ENCODE assay signal across 30 cellular contexts in genomic region chr9:33222031-33222430, GRCh38. TPM values are rescaled to one million over a fixed set of nuclear protein-coding genes. Genes with fewer than 3 reads are reported as not detected.
A peak's percentile ranks its signal among the peaks of the same experiment; 100 is the strongest.
DNase-seq lines count a peak whose midpoint lies in the region; ATAC-seq and TF ChIP-seq lines count a peak whose summit lies in the region.
"Had no signal": no experiment of that assay in that cellular context is flagged by ENCODE, and none has a peak within 500 bp of the region (broad histone marks: within the 10 kb centered on the region; RNA-seq: fewer than 3 reads in every experiment).

No MANE protein-coding gene starts in this region.

- H3K27ac ChIP-seq in MM.1S (ENCODE audit: low read length) (peak overlapping the region; percentile 94), OCI-LY7 (ENCODE audit: low read depth, low read length, poor library complexity, severe bottlenecking) (peak overlapping the region; percentile 69), PC-9 (no peak overlapping the region)
- H3K27ac ChIP-seq: esophagus muscularis mucosa, parathyroid adenoma, right atrium auricular region had no signal

- H3K79me2 ChIP-seq in MM.1S (ENCODE audit: low read length) (no peaks in the 10 kb centered on the region), OCI-LY7 (ENCODE audit: insufficient read depth, low read depth, low read length) (no peaks in the 10 kb centered on the region), PC-9 (ENCODE audit: low read depth) (no peaks in the 10 kb centered on the region)
- H3K79me2 ChIP-seq: parathyroid adenoma had no signal

- H2AFZ ChIP-seq in MM.1S (ENCODE audit: low read length) (peak overlapping the region; percentile 70; the same call in 1 of the 2 replicates), OCI-LY7 (ENCODE audit: low read length) (peak overlapping the region; percentile 80; the same call in 1 of the 2 replicates), PC-9 (no peak overlapping the region)
- H2AFZ ChIP-seq: parathyroid adenoma had no signal

- H3K4me3 ChIP-seq in MM.1S (ENCODE audit: low read length) (no peak overlapping the region), OCI-LY7 (ENCODE audit: low read depth, low read length, poor library complexity, severe bottlenecking) (peak overlapping the region; percentile 45), BE2C (ENCODE audit: low read depth, low read length) (no peak overlapping the region), PC-9 (no peak overlapping the region)
- H3K4me3 ChIP-seq: esophagus muscularis mucosa, heart right ventricle, lung, right atrium auricular region, smooth muscle cell had no signal

- H4K20me1 ChIP-seq in MM.1S (ENCODE audit: insufficient read depth, low read length) (no peaks in the 10 kb centered on the region), OCI-LY7 (ENCODE audit: insufficient read depth, low read length) (no peaks in the 10 kb centered on the region), PC-9 (ENCODE audit: insufficient read depth) (no peaks in the 10 kb centered on the region)

- DNase-seq in DMS53 treated with DMSO at 0.1 percent for 48 hours (lab: John Stamatoyannopoulos, UW; ENCODE audit: unreplicated experiment) (peak; percentile 23), MM.1S (peak; percentile 21), OCI-LY7 (ENCODE audit: low spot score) (peak; percentile 69), kidney tubule cell (ENCODE audit: low spot score) (peak; percentile 53), BE2C (no peak), PC-9 (no peak)
- DNase-seq: activated CD8-positive, alpha-beta T cell treated with anti-CD3 and anti-CD28 coated beads, Interleukin-2, amount 10 ng/mL, durations not matched to agents 7 days and 5 days; activated naive CD8-positive, alpha-beta T cell treated with anti-CD3 and anti-CD28 coated beads for 36 hours; aorta; CD4-positive, CD25-positive, alpha-beta regulatory T cell; cortex of kidney; foreskin melanocyte; H7; heart right ventricle; NCI-H1105 treated with DMSO at 0.1 percent for 48 hours; NCI-H524 treated with DMSO at 0.1 percent for 48 hours; nephron progenitor cell; stimulated activated CD4-positive, alpha-beta T cell treated with anti-CD3 and anti-CD28 coated beads, Interleukin-2, amount 100 ng/mL, for 24 hours had no signal

- CTCF ChIA-PET in OCI-LY7 (lab: Charles Lee; ENCODE audit: unreplicated experiment) (interaction anchor here (0.9 kb wide), 1 partner anchor 30 kb away, joined by 3 read pairs; no protein-coding TSS in a partner anchor), PC-9 (lab: Charles Lee) (interaction anchor here (0.5 kb wide), 1 partner anchor 160 kb away, joined by 8 read pairs; no protein-coding TSS in a partner anchor)

- H3K36me3 ChIP-seq in MM.1S (replicated peaks; ENCODE audit: insufficient read depth, low read length) (no peaks in the 10 kb centered on the region), OCI-LY7 (ENCODE audit: insufficient read depth, low read length) (no peaks in the 10 kb centered on the region), BE2C (no peaks in the 10 kb centered on the region), PC-9 (ENCODE audit: low read depth) (no peaks in the 10 kb centered on the region)
- H3K36me3 ChIP-seq: esophagus muscularis mucosa, heart right ventricle, right atrium auricular region had no signal

- no TSS peak for BruUV-seq in OCI-LY7 (replicated peaks; lab: Mats Ljungman, UMichigan)
- no TSS peak for BruUV-seq in PC-9 (replicated peaks; lab: Mats Ljungman, UMichigan)

- TF ChIP-seq CTCF in MM.1S (IDR thresholded peaks at IDR 0.05; ENCODE audit: low read length) (no peak), OCI-LY7 (conservative IDR thresholded peaks at IDR 0.05; ENCODE audit: low read length) (no peak), BE2C (IDR thresholded peaks at IDR 0.05; ENCODE audit: low read depth, low read length) (no peak), PC-9 (conservative IDR thresholded peaks at IDR 0.05) (no peak)

- H3K9me3 ChIP-seq in MM.1S (replicated peaks; ENCODE audit: insufficient read depth, low read length) (no peaks in the 10 kb centered on the region), OCI-LY7 (ENCODE audit: low read length) (no peaks in the 10 kb centered on the region), BE2C (no peaks in the 10 kb centered on the region), PC-9 (ENCODE audit: insufficient read depth, low read depth) (no peaks in the 10 kb centered on the region)
- H3K9me3 ChIP-seq: esophagus muscularis mucosa, heart right ventricle, right atrium auricular region had no signal

- H3F3A ChIP-seq in MM.1S (ENCODE audit: insufficient read depth, low read length) (peaks cover 18% of the 10 kb centered on the region), PC-9 (ENCODE audit: insufficient read depth, low read depth) (no peaks in the 10 kb centered on the region)

- POLR2A ChIA-PET in OCI-LY7 (lab: Charles Lee) = interaction anchor here (1.2 to 1.3 kb wide), 3 partner anchors 10 to 21 kb away, joined by 3 read pairs; no protein-coding TSS in a partner anchor
- POLR2A ChIA-PET in PC-9 (lab: Charles Lee; ENCODE audit: unreplicated experiment) = no interaction called here

- H3K27me3 ChIP-seq in MM.1S (replicated peaks; ENCODE audit: insufficient read depth, low read length) (no peaks in the 10 kb centered on the region), BE2C (no peaks in the 10 kb centered on the region), PC-9 (ENCODE audit: insufficient read depth, low read depth) (no peaks in the 10 kb centered on the region)
- H3K27me3 ChIP-seq: esophagus muscularis mucosa, heart right ventricle, right atrium auricular region had no signal

- peak overlapping the region; percentile 86; the same call in 1 of the 2 replicates for H3K4me2 ChIP-seq in MM.1S (ENCODE audit: low read depth, low read length)
- H3K4me2 ChIP-seq in OCI-LY7 (ENCODE audit: low read length) = peak overlapping the region; percentile 68
- no peak overlapping the region for H3K4me2 ChIP-seq in PC-9
- H3K4me2 ChIP-seq: smooth muscle cell had no signal

- intact Hi-C loops in OCI-LY7 (cut with micrococcal nuclease; ENCODE audit: unreplicated experiment) (loop anchor here (5.0 to 10.0 kb wide), 2 partner anchors 195 to 637 kb away; partner anchors contain the start of gene DNAJA1), PC-9 (cut with micrococcal nuclease; ENCODE audit: unreplicated experiment) (loop anchor here (10.0 kb wide), 1 partner anchor 217 kb away; the partner anchor contains the start of gene APTX)

- no peak for ATAC-seq in GM21526 (IDR thresholded peaks at IDR 0.05; ENCODE audit: low FRiP score, unreplicated experiment)

- no peaks in the 10 kb centered on the region for H3K9me2 ChIP-seq in MM.1S (replicated peaks; ENCODE audit: insufficient read depth, low read length)
- H3K9me2 ChIP-seq in OCI-LY7 (ENCODE audit: insufficient read depth, low read length) = no peaks in the 10 kb centered on the region
- H3K9me2 ChIP-seq in PC-9 (ENCODE audit: insufficient read depth) = no peaks in the 10 kb centered on the region

- peak overlapping the region; percentile 61 for H3K9ac ChIP-seq in MM.1S (ENCODE audit: low read length)
- H3K9ac ChIP-seq: parathyroid adenoma had no signal

- H3K4me1 ChIP-seq in MM.1S (ENCODE audit: low read length) (peaks cover 42% of the 10 kb centered on the region), OCI-LY7 (ENCODE audit: insufficient read depth, low read length, poor library complexity, severe bottlenecking) (peaks cover 63% of the 10 kb centered on the region), BE2C (no peaks in the 10 kb centered on the region; the same call in 1 of the 2 replicates), PC-9 (replicated peaks; ENCODE audit: insufficient read depth) (peaks cover 5% of the 10 kb centered on the region)
- H3K4me1 ChIP-seq: parathyroid adenoma had no signal

RNA-seq across cellular contexts. Expression of gene SPINK4, which starts 17.9 kb away (rescaled TPM):
- total RNA-seq in OCI-LY7 (2014; rRNA removed; shearing (Covaris generic)) = 0.51 TPM in 1 of 2 replicates, not detected in the other
- total RNA-seq in OCI-LY7 (2022) = not detected in 2 replicates
- not detected for polyA plus RNA-seq in BE2C (2012; ENCODE audit: insufficient read depth, insufficient read length, low read depth)
- total RNA-seq in PC-9 (2021) = not detected in 2 replicates
- total RNA-seq: activated CD8-positive, alpha-beta T cell treated with anti-CD3 and anti-CD28 coated beads, Interleukin-2, amount 10 ng/mL, durations not matched to agents 7 days and 5 days; activated naive CD8-positive, alpha-beta T cell treated with anti-CD3 and anti-CD28 coated beads for 36 hours; aorta; cardiac septum; CD4-positive, CD25-positive, alpha-beta regulatory T cell; esophagus muscularis mucosa; H7; heart right ventricle; lung; M059J; right atrium auricular region; smooth muscle cell; subcutaneous adipose tissue; T-helper 2 cell treated with Interferon-gamma antibody and Interleukin-4, amounts not matched to agents 100 ng/mL and 5 ng/mL, for 36 hours; ureter had no signal
- polyA plus RNA-seq: CD4-positive, CD25-positive, alpha-beta regulatory T cell; heart right ventricle; IgD-negative memory B cell; lung; smooth muscle cell had no signal

RNA-seq across cellular contexts. Expression of gene BAG1, which starts 42.5 kb away (rescaled TPM):
- 48.1 and 68.3 TPM in 2 replicates for total RNA-seq in OCI-LY7 (2014; rRNA removed; shearing (Covaris generic))
- 69.6 and 86.0 TPM in 2 replicates for total RNA-seq in OCI-LY7 (2022)
- 92.6 TPM for polyA plus RNA-seq in BE2C (2012; ENCODE audit: insufficient read depth, insufficient read length, low read depth)
- 21.9 and 35.5 TPM in 2 replicates for total RNA-seq in PC-9 (2021)

RNA-seq across cellular contexts. Expression of gene CHMP5, which starts 42.8 kb away (rescaled TPM):
- 31.2 and 39.7 TPM in 2 replicates for total RNA-seq in OCI-LY7 (2014; rRNA removed; shearing (Covaris generic))
- total RNA-seq in OCI-LY7 (2022) (50.1 and 51.5 TPM in 2 replicates), PC-9 (2021) (63.0 and 78.2 TPM in 2 replicates)
- polyA plus RNA-seq in BE2C (2012; ENCODE audit: insufficient read depth, insufficient read length, low read depth) = 57.8 TPM

RNA-seq across cellular contexts. Expression of gene B4GALT1, which starts 54.9 kb away (rescaled TPM):
- total RNA-seq in OCI-LY7 (2014; rRNA removed; shearing (Covaris generic)) = 8.1 and 12.8 TPM in 2 replicates
- total RNA-seq in OCI-LY7 (2022) (38.7 and 43.7 TPM in 2 replicates), PC-9 (2021) (75.6 and 87.2 TPM in 2 replicates)
- 2.6 TPM for polyA plus RNA-seq in BE2C (2012; ENCODE audit: insufficient read depth, insufficient read length, low read depth)

Comparison
In these comparisons a context has a peak if more than half of its experiments do, and no peak if none do; other contexts are left out.
1. DNase-seq: peak in DMS53 treated with DMSO at 0.1 percent for 48 hours (single experiment), MM.1S (single experiment), OCI-LY7 (single experiment) and kidney tubule cell (single experiment); none in BE2C (single experiment) and PC-9 (0 of 2).